Comparison of ENCODE assay signal across 27 cellular contexts in the genomic region with DNA sequence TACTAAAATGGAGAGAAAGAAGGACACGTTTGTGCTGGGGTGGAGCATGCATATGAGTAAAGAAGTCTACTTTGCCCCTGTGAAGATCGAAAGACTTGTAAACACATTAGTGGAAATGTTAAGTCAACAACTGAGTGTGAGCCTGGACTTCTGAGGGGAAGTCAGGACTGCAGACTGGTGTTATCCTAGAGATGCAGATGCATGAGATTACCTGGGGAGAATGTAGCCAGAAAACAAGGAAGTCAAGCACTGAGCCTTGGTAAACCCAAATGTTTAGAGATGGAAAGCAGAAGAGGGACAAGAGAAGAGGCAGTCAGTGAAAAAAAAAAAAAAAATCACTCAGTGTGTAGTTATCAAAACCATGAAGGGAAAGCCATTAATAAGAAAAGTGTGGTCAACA. TPM values are rescaled to one million over a fixed set of nuclear protein-coding genes. Genes with fewer than 3 reads are reported as not detected.
"Had no signal": no experiment of that assay in that cellular context is flagged by ENCODE, and none has a peak within 500 bp of the region (broad histone marks: within the 10 kb centered on the region; RNA-seq: fewer than 3 reads in every experiment).

No MANE protein-coding gene starts in this region.

- H3K27me3 ChIP-seq: Peyer's patch, SJSA1 had no signal

- H3K9ac ChIP-seq: SK-N-SH had no signal

- H3K9me3 ChIP-seq: Peyer's patch, SJSA1, SK-N-SH had no signal

- H3K9me2 ChIP-seq: SK-N-SH had no signal

- H3K4me2 ChIP-seq: SK-N-SH had no signal

- H3K36me3 ChIP-seq: Peyer's patch, SJSA1 had no signal

- H3K27ac ChIP-seq: Peyer's patch, SJSA1 had no signal

- H3K4me1 ChIP-seq: Peyer's patch had no signal

- DNase-seq: activated CD4-positive, alpha-beta memory T cell treated with anti-CD3 and anti-CD28 coated beads for 36 hours; activated CD4-positive, alpha-beta T cell treated with anti-CD3 and anti-CD28 coated beads for 4 hours; activated CD4-positive, alpha-beta T cell treated with anti-CD3 and anti-CD28 coated beads, Interleukin-2, amount 50 U/mL, for 1 hour; activated CD4-positive, CD25-positive, alpha-beta regulatory T cell treated with anti-CD3 and anti-CD28 coated beads, Interleukin-2, amount 50 U/mL, for 72 hours; activated CD8-positive, alpha-beta memory T cell treated with anti-CD3 and anti-CD28 coated beads, Interleukin-2, amount 50 U/mL, for 4 hours; activated effector memory CD4-positive, alpha-beta T cell treated with Interleukin-2 at 50 U/mL for 16 hours; activated naive CD4-positive, alpha-beta T cell treated with anti-CD3 and anti-CD28 coated beads, Interleukin-2, amount 10 ng/mL, durations not matched to agents 7 days and 5 days; activated naive CD8-positive, alpha-beta T cell treated with anti-CD3 and anti-CD28 coated beads, Interleukin-2, amount 50 U/mL, for 24 hours; activated T-cell treated with anti-CD3 and anti-CD28 coated beads for 4 hours; activated T-cell treated with anti-CD3 and anti-CD28 coated beads, Interleukin-2, amount 50 U/mL, for 4 hours; anterior cingulate cortex; central memory CD4-positive, alpha-beta T cell; NCI-H1092 treated with DMSO at 0.1 percent for 48 hours; NCI-H1694; NCI-H1930; NCI-H2081 treated with DMSO at 0.1 percent for 48 hours; NCI-H2171; NCI-H446 treated with DMSO at 0.1 percent for 48 hours; NCI-H526 treated with DMSO at 0.1 percent for 48 hours; NK-92 treated with Interleukin-12 subunit alpha and Interleukin-12 subunit beta, amount 100 ng/mL, for 24 hours; PC-3; Peyer's patch; RPMI8226; SHP77 treated with DMSO at 0.1 percent for 48 hours; SK-N-SH had no signal

- ATAC-seq: activated naive CD8-positive, alpha-beta T cell treated with anti-CD3 and anti-CD28 coated beads, Interleukin-2, amount 50 U/mL, for 24 hours; activated T-cell treated with anti-CD3 and anti-CD28 coated beads, Interleukin-2, amount 50 U/mL, for 4 hours; K562; PC-3 had no signal

- H3K4me3 ChIP-seq: K562, Peyer's patch, SJSA1 had no signal

RNA-seq across cellular contexts. Expression of a gene that starts 22.4 kb away (rescaled TPM):
- polyA plus RNA-seq: K562 had no signal
